Comparison of ENCODE assay signal across 26 cellular contexts in the genomic region with DNA sequence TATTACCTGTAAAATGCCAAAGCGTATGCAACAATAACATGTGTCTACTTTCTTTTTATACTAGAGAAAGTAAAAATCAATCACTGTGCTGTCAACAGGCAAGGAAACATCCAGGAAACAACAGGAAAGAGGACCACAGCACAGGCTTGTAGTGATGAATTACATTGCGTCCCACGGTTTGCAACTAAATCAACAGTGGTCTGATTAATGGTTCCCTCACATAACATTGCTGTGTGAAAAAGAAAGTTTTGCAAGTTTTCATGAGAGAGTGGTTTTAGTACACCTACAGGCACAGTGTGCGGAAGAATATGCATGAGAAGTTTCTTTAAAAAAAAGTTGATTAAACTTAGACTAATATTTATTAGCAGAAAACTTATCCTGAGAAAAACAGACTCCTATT.
"Had no signal": no experiment of that assay in that cellular context is flagged by ENCODE, and none has a peak within 500 bp of the region (broad histone marks: within the 10 kb centered on the region; RNA-seq: fewer than 3 reads in every experiment).

No MANE protein-coding gene starts in this region.

- H3K27me3 ChIP-seq: esophagus squamous epithelium, gastrocnemius medialis, neural progenitor cell, right atrium auricular region, suprapubic skin, transverse colon, upper lobe of right lung, uterus had no signal

- FAIRE-seq: endothelial cell of umbilical vein, keratinocyte had no signal

- H3K9me3 ChIP-seq: esophagus squamous epithelium, gastrocnemius medialis, right atrium auricular region, suprapubic skin, transverse colon, upper lobe of right lung, uterus had no signal

- H3K36me3 ChIP-seq: esophagus squamous epithelium, gastrocnemius medialis, neural progenitor cell, right atrium auricular region, suprapubic skin, transverse colon, upper lobe of right lung, uterus had no signal

- H3K4me3 ChIP-seq: coronary artery, esophagus squamous epithelium, gastrocnemius medialis, lung, neural progenitor cell, right atrium auricular region, smooth muscle cell, suprapubic skin, transverse colon, upper lobe of right lung, uterus had no signal

- DNase-seq: dermis blood vessel endothelial cell; effector memory CD4-positive, alpha-beta T cell; esophagus squamous epithelium; foreskin fibroblast; gastrocnemius medialis; head of caudate nucleus; natural killer cell; stimulated activated CD4-positive, alpha-beta T cell treated with anti-CD3 and anti-CD28 coated beads, Interleukin-12 subunit alpha, Interleukin-12 subunit beta, amount 100 ng/mL, for 4 hours; stimulated activated CD4-positive, alpha-beta T cell treated with anti-CD3 and anti-CD28 coated beads, Interleukin-1b, Interleukin-23, amount 100 ng/mL, for 48 hours; stimulated activated CD4-positive, alpha-beta T cell treated with anti-CD3 and anti-CD28 coated beads, Interleukin-4, amount 100 ng/mL, for 1 hour; stimulated activated CD8-positive, alpha-beta memory T cell treated with anti-CD3 and anti-CD28 coated beads, Interleukin-4, amount 100 ng/mL, for 48 hours; stimulated activated naive CD4-positive, alpha-beta T cell; stimulated activated naive CD8-positive, alpha-beta T cell treated with anti-CD3 and anti-CD28 coated beads, Interleukin-15, amount 100 ng/mL, for 72 hours; transverse colon; upper lobe of right lung; uterus had no signal

- ATAC-seq: gastrocnemius medialis; left lobe of liver; natural killer cell; sciatic nerve; stimulated activated naive CD8-positive, alpha-beta T cell treated with anti-CD3 and anti-CD28 coated beads, Interleukin-15, amount 100 ng/mL, for 72 hours; upper lobe of right lung had no signal

- H3K4me1 ChIP-seq: right atrium auricular region, suprapubic skin, transverse colon, upper lobe of right lung, uterus had no signal

- H3K27ac ChIP-seq: coronary artery, esophagus squamous epithelium, gastrocnemius medialis, neural progenitor cell, suprapubic skin, transverse colon, upper lobe of right lung, uterus had no signal
